Comparison of ENCODE assay signal across 8 cellular contexts in genomic region chrX:1246816-1247215, GRCh38. TPM values are rescaled to one million over a fixed set of nuclear protein-coding genes. Genes with fewer than 3 reads are reported as not detected.
A peak's percentile ranks its signal among the peaks of the same experiment; 100 is the strongest.
DNase-seq lines count a peak whose midpoint lies in the region; ATAC-seq and TF ChIP-seq lines count a peak whose summit lies in the region.

No MANE protein-coding gene starts in this region.

- no peaks in the 10 kb centered on the region for H4K20me1 ChIP-seq in DOHH2 (ENCODE audit: control insufficient read depth, insufficient read depth, low read depth, low read length)
- no peaks in the 10 kb centered on the region for H4K20me1 ChIP-seq in neural progenitor cell (ENCODE audit: low read depth)

- no peak overlapping the region for H3K9ac ChIP-seq in neural progenitor cell

- H3K27me3 Mint-ChIP-seq in HFFc6 (ENCODE audit: insufficient read depth), result peaks cover 6% of the 10 kb centered on the region
- peaks cover 6% of the 10 kb centered on the region for H3K27me3 Mint-ChIP-seq in neural progenitor cell (ENCODE audit: insufficient read depth, low read depth)

- H3K27ac Mint-ChIP-seq in HFFc6 (no peak overlapping the region), neural progenitor cell (peak overlapping the region; percentile 62)

- H3K27me3 ChIP-seq in DOHH2 (ENCODE audit: control insufficient read depth, low read length) (no peaks in the 10 kb centered on the region), esophagus muscularis mucosa (peaks cover 0 to 23% (median 0%) of the 10 kb centered on the region in 4 donors), neural progenitor cell (no peaks in the 10 kb centered on the region)

- H3K9me2 ChIP-seq in DOHH2 (replicated peaks; ENCODE audit: control insufficient read depth, low read length), result no peaks in the 10 kb centered on the region

- H3K79me2 ChIP-seq in DOHH2 (ENCODE audit: control insufficient read depth, low read length) (no peaks in the 10 kb centered on the region), neural progenitor cell (ENCODE audit: low read depth) (peaks cover 8% of the 10 kb centered on the region)

- no peaks in the 10 kb centered on the region for H3K9me3 Mint-ChIP-seq in HFFc6
- peaks cover 11% of the 10 kb centered on the region for H3K9me3 Mint-ChIP-seq in neural progenitor cell

- H3K4me1 Mint-ChIP-seq in HFFc6 (ENCODE audit: low read depth), result peaks cover 12% of the 10 kb centered on the region
- H3K4me1 Mint-ChIP-seq in neural progenitor cell, result peaks cover 16% of the 10 kb centered on the region

- DNase-seq in HFFc6, result peak; percentile 68
- DNase-seq in OCI-M1 (lab: John Stamatoyannopoulos, UW), result peak; percentile 87
- DNase-seq in activated T-cell treated with anti-CD3 and anti-CD28 coated beads for 24 hours (ENCODE audit: low read depth), result peak; percentile 80
- peak; percentile 95 for DNase-seq in esophagus muscularis mucosa (ENCODE audit: extremely low spot score)
- peak; percentile 72 for DNase-seq in neural progenitor cell (ENCODE audit: low spot score)
- peak in 28 of 49 donors; percentile 1 to 43 (median 8) for DNase-seq in substantia nigra (lab: John Stamatoyannopoulos, UW)

- no peak for TF ChIP-seq EP300 in esophagus muscularis mucosa (IDR thresholded peaks at IDR 0.05)

- TF ChIP-seq POLR2A in esophagus muscularis mucosa (IDR thresholded peaks at IDR 0.05; ENCODE audit: low read depth), result no peak

- no peak overlapping the region for H3K27ac ChIP-seq in DOHH2 (ENCODE audit: low read depth, low read length)
- no peak overlapping the region for H3K27ac ChIP-seq in esophagus muscularis mucosa (replicated peaks in 1 of 4)
- H3K27ac ChIP-seq in neural progenitor cell, result no peak overlapping the region
- H3K27ac ChIP-seq in substantia nigra (ENCODE audit: low read depth, low read length, poor library complexity, severe bottlenecking), result no peak overlapping the region

- peaks cover 43% of the 10 kb centered on the region for H3K4me1 ChIP-seq in DOHH2 (ENCODE audit: control insufficient read depth, low read length)
- H3K4me1 ChIP-seq in esophagus muscularis mucosa, result peaks cover 14 to 18% (median 18%) of the 10 kb centered on the region in 4 donors
- H3K4me1 ChIP-seq in neural progenitor cell, result peaks cover 15% of the 10 kb centered on the region

- WGBS in esophagus muscularis mucosa, result 15% methylated on average over 18 of the region's 18 CpGs

- H3F3A ChIP-seq in DOHH2 (ENCODE audit: control insufficient read depth, insufficient read depth), result 0 out of 2 replicates have a peak, but pooled peaks cover 2% of the 10 kb centered on the region
- H3F3A ChIP-seq in neural progenitor cell (ENCODE audit: low read depth), result peaks cover 50% of the 10 kb centered on the region

- H3K4me2 ChIP-seq in DOHH2 (ENCODE audit: low read length) (no peak overlapping the region), neural progenitor cell (no peak overlapping the region)

- H3K4me3 ChIP-seq in DOHH2 (ENCODE audit: low read length), result no peak overlapping the region
- no peak overlapping the region for H3K4me3 ChIP-seq in esophagus muscularis mucosa
- no peak overlapping the region for H3K4me3 ChIP-seq in neural progenitor cell

- H3K4me3 Mint-ChIP-seq in HFFc6, result no peak overlapping the region
- H3K4me3 Mint-ChIP-seq in neural progenitor cell, result peak overlapping the region; percentile 43

- no peak for ATAC-seq in GM21576 (IDR thresholded peaks at IDR 0.05; ENCODE audit: unreplicated experiment)

- no peaks in the 10 kb centered on the region for H3K36me3 Mint-ChIP-seq in HFFc6 (ENCODE audit: low read depth)
- peaks cover 2% of the 10 kb centered on the region for H3K36me3 Mint-ChIP-seq in neural progenitor cell

- intact Hi-C loops in esophagus muscularis mucosa (cut with DNase I), result no loop called here

- H3K36me3 ChIP-seq in DOHH2 (ENCODE audit: control insufficient read depth, low read length) (no peaks in the 10 kb centered on the region), esophagus muscularis mucosa (no peaks in the 10 kb centered on the region), neural progenitor cell (no peaks in the 10 kb centered on the region)

- H2AFZ ChIP-seq in neural progenitor cell (replicated peaks), result peak overlapping the region; percentile 0

- TF ChIP-seq CTCF in DOHH2 (IDR thresholded peaks at IDR 0.05; ENCODE audit: low read depth, low read length, poor library complexity, severe bottlenecking) (peak; percentile 82), HFFc6 (IDR thresholded peaks at IDR 0.05) (peak; percentile 96), esophagus muscularis mucosa (IDR thresholded peaks at IDR 0.05) (peak; percentile 69 to 85 (median 72)), neural progenitor cell (IDR thresholded peaks at IDR 0.05) (peak; percentile 99)

- H3K9me3 ChIP-seq in DOHH2 (ENCODE audit: control insufficient read depth, insufficient read depth, low read length), result no peaks in the 10 kb centered on the region
- no peaks in the 10 kb centered on the region for H3K9me3 ChIP-seq in esophagus muscularis mucosa
- H3K9me3 ChIP-seq in neural progenitor cell (ENCODE audit: low read depth), result no peaks in the 10 kb centered on the region

RNA-seq across cellular contexts. Expression of gene CSF2RA, which starts 21.8 kb away (rescaled TPM):
- total RNA-seq in HFFc6 (2021; fragmentation: NEBNext Ultra II Directional; extraction: Animal tissue kit (Norgen Biotek cat#: 25700)), result under 1 TPM; 0.18 to 0.59 (median 0.42) TPM
- 1 to 10 TPM; 2.1 to 6.3 (median 4.3) TPM for total RNA-seq in esophagus muscularis mucosa
- total RNA-seq in neural progenitor cell (ENCODE audit: low replicate concordance), result 4.6 and 5.8 TPM in 2 replicates

RNA-seq across cellular contexts. Expression of gene CRLF2, which starts 34.4 kb away (rescaled TPM):
- total RNA-seq in HFFc6 (2021; fragmentation: NEBNext Ultra II Directional; extraction: Animal tissue kit (Norgen Biotek cat#: 25700)), result under 1 TPM in 2 of 6 experiments, not detected in 4; 0.15 to 0.16 TPM
- 1 to 10 TPM in 2 of 4 donors, under 1 TPM in 1, not detected in 1; 0.63 to 2.1 (median 1.3) TPM for total RNA-seq in esophagus muscularis mucosa
- not detected in 2 replicates for total RNA-seq in neural progenitor cell (ENCODE audit: low replicate concordance)

Comparison
In these comparisons a context has a peak if more than half of its experiments do, and no peak if none do; other contexts are left out.
1. DNase-seq: peak in every context shown above with its lines; median percentile 95 in esophagus muscularis mucosa; 87 in OCI-M1; 80 in activated T-cell treated with anti-CD3 and anti-CD28 coated beads for 24 hours; 72 in neural progenitor cell; 68 in HFFc6; 8 in substantia nigra.